Comparison of ENCODE assay signal across 9 cellular contexts in genomic region chr10:87210309-87210708, GRCh38. TPM values are rescaled to one million over a fixed set of nuclear protein-coding genes. Genes with fewer than 3 reads are reported as not detected.
DNase-seq lines count a peak whose midpoint lies in the region; FAIRE-seq and TF ChIP-seq lines count a peak whose summit lies in the region.
"Not testable (repeated sequence)": the region's sequence is repeated elsewhere in the genome, so short reads cannot be mapped to it uniquely, and the experiment has no call there.
"Had no signal": no experiment of that assay in that cellular context is flagged by ENCODE, and none has a peak within 500 bp of the region (broad histone marks: within the 10 kb centered on the region; RNA-seq: fewer than 3 reads in every experiment).

No MANE protein-coding gene starts in this region.

- DNase-seq in A172 (ENCODE audit: low spot score) (peak; percentile 4), M059J (ENCODE audit: low read depth) (peak; percentile 33), mammary epithelial cell (peak; percentile 68)
- not testable (repeated sequence) for DNase-seq in frontal cortex (ENCODE audit: low spot score in 2 of 2); kidney; smooth muscle cell (lab: John Stamatoyannopoulos, UW; ENCODE audit: unreplicated experiment)

- H3K4me3 ChIP-seq in mammary epithelial cell (replicated peaks in 1 of 3; ENCODE audit: insufficient read depth in 1 of 3, low read depth in 2 of 3, low read length in 3 of 3); kidney (ENCODE audit: low read length in 2 of 2); smooth muscle cell: not testable (repeated sequence)

- not testable (repeated sequence) for H3K4me1 ChIP-seq in mammary epithelial cell (ENCODE audit: insufficient read depth, low read length); kidney (ENCODE audit: control insufficient read depth in 1 of 2, insufficient read depth in 1 of 2, low read depth in 1 of 2, low read length in 2 of 2); smooth muscle cell (ENCODE audit: low read depth)

- not testable (repeated sequence) for TF ChIP-seq CTCF in mammary epithelial cell (conservative IDR thresholded peaks at IDR 0.05 in 1 of 2, IDR thresholded peaks at IDR 0.05 in 1 of 2; ENCODE audit: extremely low read depth in 1 of 2, insufficient read depth in 1 of 2, low read depth in 1 of 2, low read length in 2 of 2); kidney (IDR thresholded peaks at IDR 0.05; ENCODE audit: borderline replicate concordance, extremely low read depth, insufficient read depth); smooth muscle cell (IDR thresholded peaks at IDR 0.05; ENCODE audit: borderline replicate concordance, insufficient read depth, poor library complexity, severe bottlenecking)

- H2AFZ ChIP-seq in mammary epithelial cell (ENCODE audit: low read depth, low read length); smooth muscle cell (ENCODE audit: low read depth): not testable (repeated sequence)

- H3K9me3 ChIP-seq in mammary epithelial cell (replicated peaks; ENCODE audit: insufficient read depth, low read length); kidney (ENCODE audit: control insufficient read depth in 1 of 2, low read length in 2 of 2); smooth muscle cell (replicated peaks; ENCODE audit: low read depth): not testable (repeated sequence)

- dilution Hi-C loops in mammary epithelial cell (cut with HindIII; ENCODE audit: low sequenced_read_pairs): not testable (repeated sequence)

- H3K27me3 ChIP-seq in mammary epithelial cell (ENCODE audit: insufficient read depth, low read length); smooth muscle cell (ENCODE audit: low read depth): not testable (repeated sequence)

- in situ Hi-C loops in mammary epithelial cell (cut with MboI; ENCODE audit: low sequenced_read_pairs in 2 of 2): not testable (repeated sequence)

- not testable (repeated sequence) for H3K9ac ChIP-seq in mammary epithelial cell (ENCODE audit: insufficient read depth, low read length); kidney (ENCODE audit: low read length in 2 of 2); smooth muscle cell (ENCODE audit: low read depth)

- not testable (repeated sequence) for H4K20me1 ChIP-seq in mammary epithelial cell (ENCODE audit: insufficient read depth, low read length); smooth muscle cell (ENCODE audit: low read depth)

- H3F3A ChIP-seq in smooth muscle cell (ENCODE audit: low read depth): not testable (repeated sequence)

- not testable (repeated sequence) for H3K36me3 ChIP-seq in mammary epithelial cell (ENCODE audit: insufficient read depth, low read length); kidney (ENCODE audit: control insufficient read depth in 1 of 2, insufficient read depth in 2 of 2, low read length in 2 of 2); smooth muscle cell (ENCODE audit: low read depth)

- H3K4me2 ChIP-seq in mammary epithelial cell (ENCODE audit: insufficient read depth, low read depth, low read length); smooth muscle cell: not testable (repeated sequence)

- H3K27ac ChIP-seq in mammary epithelial cell (ENCODE audit: insufficient read depth, low read depth, low read length); kidney (ENCODE audit: low read depth in 2 of 2, low read length in 2 of 2): not testable (repeated sequence)
- H3K27ac ChIP-seq in smooth muscle cell (ENCODE audit: low read depth): peak overlapping the region; percentile 57

- H3K79me2 ChIP-seq in mammary epithelial cell (ENCODE audit: insufficient read depth, low read length); smooth muscle cell (ENCODE audit: low read depth): not testable (repeated sequence)

- peak; percentile 68 for FAIRE-seq in G401.6 (lab: Jason Lieb, UNC)
- FAIRE-seq in TTC549 (lab: Jason Lieb, UNC): peak; percentile 63
- peak; percentile 73 for FAIRE-seq in frontal cortex (lab: Jason Lieb, UNC)
- FAIRE-seq in kidney (lab: Jason Lieb, UNC): peak; percentile 30

- BruUV-seq in mammary epithelial cell (replicated peaks; lab: Mats Ljungman, UMichigan): not testable (repeated sequence)

- intact Hi-C loops in mammary epithelial cell (cut with micrococcal nuclease); kidney (cut with DNase I): not testable (repeated sequence)

- WGBS in mammary epithelial cell (ENCODE audit: low coverage, missing lambda C conversion rate): 26% methylated on average over 5 of the region's 5 CpGs
- whole genome bisulfite sequencing in smooth muscle cell (ENCODE audit: low lambda C conversion rate): 55% methylated on average over 5 of the region's 5 CpGs

- CTCF ChIA-PET in mammary epithelial cell (lab: Charles Lee; ENCODE audit: low non-redundant PET): not testable (repeated sequence)

RNA-seq across cellular contexts. Expression of gene NUTM2A, which starts 14.9 kb away (rescaled TPM):
- 0.26 and 0.36 TPM in 2 replicates for total RNA-seq in A172 (2014; rRNA removed; shearing (Covaris generic))
- 0.20 and 2.4 TPM in 2 replicates for total RNA-seq in M059J (2014; rRNA removed; shearing (Covaris generic))
- 1 to 10 TPM in 1 of 2 donors, under 1 TPM in 1; 0.54 to 1.3 TPM for total RNA-seq in mammary epithelial cell
- 0.58 TPM for polyA plus RNA-seq in mammary epithelial cell
- 0.16 TPM for polyA minus RNA-seq in mammary epithelial cell
- total RNA-seq in frontal cortex: 1.6 TPM
- total RNA-seq in kidney: 1.5 TPM
- 1.3 TPM for polyA plus RNA-seq in kidney (ENCODE audit: insufficient read depth, low read depth, low replicate concordance)
- 0.31 and 0.54 TPM in 2 replicates for total RNA-seq in smooth muscle cell
- 0.21 and 0.24 TPM in 2 replicates for polyA plus RNA-seq in smooth muscle cell
- polyA plus RNA-seq: GM23248 had no signal
